In genomic region chr1:49050041-49050440, GRCh38 we compare ENCODE assay signal across 12 cellular contexts.
A peak's percentile ranks its signal among the peaks of the same experiment; 100 is the strongest.
DNase-seq lines count a peak whose midpoint lies in the region; ATAC-seq lines count a peak whose summit lies in the region.
"Had no signal": no experiment of that assay in that cellular context is flagged by ENCODE, and none has a peak within 500 bp of the region (broad histone marks: within the 10 kb centered on the region; RNA-seq: fewer than 3 reads in every experiment).

No MANE protein-coding gene starts in this region.

- intact Hi-C loops in posterior cingulate gyrus (cut with DNase I), result no loop called here

- no peak for ATAC-seq in GM18520 (IDR thresholded peaks at IDR 0.05; ENCODE audit: unreplicated experiment)
- ATAC-seq in HG02623 (IDR thresholded peaks at IDR 0.05; ENCODE audit: unreplicated experiment), result no peak
- ATAC-seq: GM23338 had no signal

- DNase-seq in NCI-H748 (lab: John Stamatoyannopoulos, UW; ENCODE audit: unreplicated experiment) (peak; percentile 24), NCI-H748 treated with DMSO at 0.1 percent for 48 hours (lab: John Stamatoyannopoulos, UW) (no peak), NCI-H345 treated with DMSO at 0.1 percent for 48 hours (lab: John Stamatoyannopoulos, UW; ENCODE audit: unreplicated experiment) (peak; percentile 9), SK-N-DZ (ENCODE audit: low spot score) (peak; percentile 30), renal cortical epithelial cell (ENCODE audit: low read depth) (peak; percentile 41), posterior cingulate gyrus (no peak)
- DNase-seq: ACHN; CD4-positive, CD25-positive, alpha-beta regulatory T cell; H7 had no signal

Comparison
In these comparisons a context has a peak if more than half of its experiments do, and no peak if none do; other contexts are left out.
1. DNase-seq: peak in NCI-H748 (single experiment), NCI-H345 treated with DMSO at 0.1 percent for 48 hours (single experiment), SK-N-DZ (single experiment) and renal cortical epithelial cell (single experiment); none in NCI-H748 treated with DMSO at 0.1 percent for 48 hours (single experiment) and posterior cingulate gyrus (0 of 10).